Comparison of ENCODE assay signal across 1 cellular context in genomic region chr19:58203814-58204475, GRCh38.
TF ChIP-seq lines count a peak whose summit lies in the region.

No MANE protein-coding gene starts in this region.

TF ChIP-seq in K562, 482 proteins besides CTCF, POLR2A, EP300 and RAD21:
- TF ChIP-seq SUPT5H (IDR thresholded peaks at IDR 0.05), result 0 out of 2 replicates have a peak, but pooled peaks have one; percentile 18
- TF ChIP-seq COPS2 (conservative IDR thresholded peaks at IDR 0.05), result no peak
- 0 out of 2 replicates have a peak, but pooled peaks have one; percentile 34 for TF ChIP-seq CBX1 (IDR thresholded peaks at IDR 0.05; ENCODE audit: low read depth)
- no peak for TF ChIP-seq ZSCAN29 (IDR thresholded peaks at IDR 0.05)
- TF ChIP-seq MYNN (IDR thresholded peaks at IDR 0.05), result 0 out of 2 replicates have a peak, but pooled peaks have one; percentile 21
- TF ChIP-seq MYNN (CRISPR knock-in tag; IDR thresholded peaks at IDR 0.05), result no peak
- peak; percentile 71 for TF ChIP-seq POLR2G (IDR thresholded peaks at IDR 0.05; ENCODE audit: low read depth, low read length)
- TF ChIP-seq TBP (optimal IDR thresholded peaks at IDR 0.05; ENCODE audit: low read depth, low read length), result no peak
- peak; percentile 80 for TF ChIP-seq RBM22 (IDR thresholded peaks at IDR 0.05; ENCODE audit: low read depth, low read length, poor library complexity, severe bottlenecking)
- TF ChIP-seq NCOA6 (IDR thresholded peaks at IDR 0.05), result no peak
- TF ChIP-seq ZBTB33 (CRISPR knock-in tag; IDR thresholded peaks at IDR 0.05), result peak; percentile 83
- TF ChIP-seq FOXP4 (CRISPR knock-in tag; IDR thresholded peaks at IDR 0.05; ENCODE audit: borderline replicate concordance), result no peak
